ENCODE assay signal across 18 cellular contexts in genomic region chr2:173087214-173087581, GRCh38. TPM values are rescaled to one million over a fixed set of nuclear protein-coding genes. Genes with fewer than 3 reads are reported as not detected.
DNase-seq lines count a peak whose midpoint lies in the region; ATAC-seq and TF ChIP-seq lines count a peak whose summit lies in the region.
"Had no signal": no experiment of that assay in that cellular context is flagged by ENCODE, and none has a peak within 500 bp of the region (broad histone marks: within the 10 kb centered on the region; RNA-seq: fewer than 3 reads in every experiment).

No MANE protein-coding gene starts in this region.

- intact Hi-C loops in Panc1 (cut with micrococcal nuclease; ENCODE audit: unreplicated experiment) (no loop called here), thyroid gland (cut with DNase I) (no loop called here)

- H3K27me3 Mint-ChIP-seq in mesothelial cell of epicardium (ENCODE audit: low read depth) = no peaks in the 10 kb centered on the region
- H3K27me3 Mint-ChIP-seq: central memory CD8-positive, alpha-beta T cell had no signal

- 66 to 78% methylated on average over 1 of the region's 1 CpG for WGBS in thyroid gland, 2 donors

- H3K27me3 ChIP-seq in Panc1 (ENCODE audit: control insufficient read depth, insufficient read depth, low read length) (no peaks in the 10 kb centered on the region), thyroid gland (no peaks in the 10 kb centered on the region)

- TF ChIP-seq CTCF in Panc1 (IDR thresholded peaks at IDR 0.05) = no peak
- no peak for TF ChIP-seq CTCF in coronary artery (IDR thresholded peaks at IDR 0.05)
- no peak for TF ChIP-seq CTCF in mesothelial cell of epicardium (IDR thresholded peaks at IDR 0.05; ENCODE audit: unreplicated experiment)
- TF ChIP-seq CTCF in thyroid gland (IDR thresholded peaks at IDR 0.05) = no peak

- no peak overlapping the region for H3K4me3 Mint-ChIP-seq in mesothelial cell of epicardium
- H3K4me3 Mint-ChIP-seq: activated naive CD4-positive, alpha-beta T cell treated with anti-CD3 and anti-CD28 coated beads, Interleukin-2, amount 50 U/mL, for 24 hours; CD4-positive, CD25-positive, alpha-beta regulatory T cell; central memory CD8-positive, alpha-beta T cell had no signal

- POLR2A ChIA-PET in Panc1 (lab: Charles Lee) = no interaction called here

- no peak overlapping the region; a peak in 1 of 4 replicates for H3K4me3 ChIP-seq in Panc1 (ENCODE audit: low read depth in 2 of 2, low read length in 2 of 2)
- no peak overlapping the region for H3K4me3 ChIP-seq in coronary artery
- no peak overlapping the region for H3K4me3 ChIP-seq in thyroid gland (replicated peaks in 1 of 3)
- H3K4me3 ChIP-seq: lung had no signal

- TF ChIP-seq POLR2A in thyroid gland (IDR thresholded peaks at IDR 0.05) = no peak

- ATAC-seq in Panc1 = 0 out of 2 replicates have a peak, but pooled peaks have one; percentile 14
- no peak for ATAC-seq in esophagus mucosa

- peak overlapping the region; percentile 100 for H3K27ac ChIP-seq in Panc1 (ENCODE audit: low read length)
- H3K27ac ChIP-seq in coronary artery = peak overlapping the region; percentile 68 to 71
- H3K27ac ChIP-seq in thyroid gland = peak overlapping the region; percentile 21 to 84 (median 56)

- in situ Hi-C loops in Panc1 (cut with HindIII; ENCODE audit: low pct_unique_long_range_greater_than_20kb, low sequenced_read_pairs) = no loop called here

- DNase-seq in Panc1 (ENCODE audit: low read depth, low spot score) (no peak), coronary artery (ENCODE audit: low spot score) (no peak), mesothelial cell of epicardium (ENCODE audit: low spot score in 2 of 2, unreplicated experiment in 2 of 2) (no peak), thyroid gland (no peak), AG08396 (ENCODE audit: low spot score) (no peak), AML-193 (lab: John Stamatoyannopoulos, UW) (no peak)
- no peak for DNase-seq in activated CD4-positive, CD25-positive, alpha-beta regulatory T cell (lab: John Stamatoyannopoulos, UW)
- DNase-seq: CD4-positive, CD25-positive, alpha-beta regulatory T cell; DMS79; hippocampal formation; KG1; NCI-H1417; NCI-H345; SK-N-SH had no signal

- H3K36me3 ChIP-seq in Panc1 (ENCODE audit: control insufficient read depth, insufficient read depth, low read length) (peaks cover under 1% of the 10 kb centered on the region; the same call in 1 of the 2 replicates), thyroid gland (no peaks in the 10 kb centered on the region)

- CTCF ChIA-PET in Panc1 (lab: Charles Lee) = no interaction called here

- BruUV-seq in Panc1 (replicated peaks; lab: Mats Ljungman, UMichigan) = TSS peak; percentile 71

- no peaks in the 10 kb centered on the region for H3K9me3 Mint-ChIP-seq in mesothelial cell of epicardium
- H3K9me3 Mint-ChIP-seq: activated naive CD4-positive, alpha-beta T cell treated with anti-CD3 and anti-CD28 coated beads, Interleukin-2, amount 50 U/mL, for 24 hours; central memory CD8-positive, alpha-beta T cell had no signal

- peaks cover 99% of the 10 kb centered on the region for H3K4me1 ChIP-seq in Panc1 (ENCODE audit: control insufficient read depth, insufficient read depth, low read length)
- peaks cover 19 to 25% of the 10 kb centered on the region in 2 donors for H3K4me1 ChIP-seq in thyroid gland

- H3K9me3 ChIP-seq in Panc1 (ENCODE audit: control insufficient read depth, insufficient read depth, low read depth, low read length) (no peaks in the 10 kb centered on the region), thyroid gland (no peaks in the 10 kb centered on the region)
- H3K9me3 ChIP-seq: SK-N-SH had no signal

- H3K27ac Mint-ChIP-seq in mesothelial cell of epicardium = peak overlapping the region; percentile 10
- H3K27ac Mint-ChIP-seq: activated naive CD4-positive, alpha-beta T cell treated with anti-CD3 and anti-CD28 coated beads, Interleukin-2, amount 50 U/mL, for 24 hours; CD4-positive, CD25-positive, alpha-beta regulatory T cell had no signal

- H3K36me3 Mint-ChIP-seq in mesothelial cell of epicardium = no peaks in the 10 kb centered on the region
- H3K36me3 Mint-ChIP-seq: activated naive CD4-positive, alpha-beta T cell treated with anti-CD3 and anti-CD28 coated beads, Interleukin-2, amount 50 U/mL, for 24 hours; CD4-positive, CD25-positive, alpha-beta regulatory T cell had no signal

- peaks cover 38% of the 10 kb centered on the region for H3K4me1 Mint-ChIP-seq in mesothelial cell of epicardium
- H3K4me1 Mint-ChIP-seq: activated naive CD4-positive, alpha-beta T cell treated with anti-CD3 and anti-CD28 coated beads, Interleukin-2, amount 50 U/mL, for 24 hours; CD4-positive, CD25-positive, alpha-beta regulatory T cell had no signal

RNA-seq across cellular contexts. Expression of gene MAP3K20, which starts 11.6 kb away (rescaled TPM):
- total RNA-seq in Panc1 (2021; ENCODE audit: unreplicated experiment) = 121 TPM
- polyA plus RNA-seq in Panc1 (2012; ENCODE audit: insufficient read length) = 60.5 TPM
- total RNA-seq in mesothelial cell of epicardium = 33.7 to 37.1 TPM (median 34.1 TPM) in 3 replicates
- 10 to 100 TPM; 24.1 to 34.5 (median 25.6) TPM for total RNA-seq in thyroid gland
- total RNA-seq in esophagus mucosa = 21.3 TPM
